Comparison of ENCODE assay signal across 16 cellular contexts in genomic region chr1:119797137-119797536, GRCh38. TPM values are rescaled to one million over a fixed set of nuclear protein-coding genes. Genes with fewer than 3 reads are reported as not detected.
DNase-seq lines count a peak whose midpoint lies in the region; ATAC-seq and TF ChIP-seq lines count a peak whose summit lies in the region.
"Had no signal": no experiment of that assay in that cellular context is flagged by ENCODE, and none has a peak within 500 bp of the region (broad histone marks: within the 10 kb centered on the region; RNA-seq: fewer than 3 reads in every experiment).

No MANE protein-coding gene starts in this region.

- H3K27me3 ChIP-seq in CD8-positive, alpha-beta T cell (ENCODE audit: insufficient read depth, low read length) = no peaks in the 10 kb centered on the region
- H3K27me3 ChIP-seq in esophagus muscularis mucosa (no peaks in the 10 kb centered on the region), neural progenitor cell (no peaks in the 10 kb centered on the region), thyroid gland (no peaks in the 10 kb centered on the region)
- H3K27me3 ChIP-seq: BLaER1 treated with 17β-estradiol and CSF1 and Interleukin-3, amounts not matched to agents 10 nM and 100 nM had no signal

- peak overlapping the region; percentile 40 for H2AFZ ChIP-seq in neural progenitor cell (replicated peaks)

- CTCF ChIA-PET in CD8-positive, alpha-beta T cell (lab: Charles Lee) = interaction anchor here (1.9 kb wide), 1 partner anchor 11 kb away, joined by 11 read pairs; no protein-coding TSS in a partner anchor

- H3K27ac Mint-ChIP-seq in CD8-positive, alpha-beta T cell = peak overlapping the region; percentile 56
- H3K27ac Mint-ChIP-seq in neural progenitor cell = no peak overlapping the region
- H3K27ac Mint-ChIP-seq: CD4-positive, CD25-positive, alpha-beta regulatory T cell had no signal

- no peaks in the 10 kb centered on the region for H3K9me3 ChIP-seq in CD8-positive, alpha-beta T cell (ENCODE audit: low read length)
- H3K9me3 ChIP-seq in SK-N-MC (ENCODE audit: low read depth, low read length) = no peaks in the 10 kb centered on the region
- no peaks in the 10 kb centered on the region for H3K9me3 ChIP-seq in esophagus muscularis mucosa
- H3K9me3 ChIP-seq in neural progenitor cell (ENCODE audit: low read depth) = no peaks in the 10 kb centered on the region
- no peaks in the 10 kb centered on the region for H3K9me3 ChIP-seq in thyroid gland
- H3K9me3 ChIP-seq: BLaER1 treated with 17β-estradiol and CSF1 and Interleukin-3, amounts not matched to agents 10 nM and 100 nM had no signal

- TF ChIP-seq POLR2A in esophagus muscularis mucosa (IDR thresholded peaks at IDR 0.05; ENCODE audit: low read depth) (no peak), thyroid gland (IDR thresholded peaks at IDR 0.05) (no peak)

- no peaks in the 10 kb centered on the region for H4K20me1 ChIP-seq in neural progenitor cell (ENCODE audit: low read depth)
- H4K20me1 ChIP-seq: BLaER1 treated with 17β-estradiol and CSF1 and Interleukin-3, amounts not matched to agents 10 nM and 100 nM had no signal

- no peak for TF ChIP-seq CTCF in CD8-positive, alpha-beta T cell (IDR thresholded peaks at IDR 0.05)
- no peak for TF ChIP-seq CTCF in esophagus muscularis mucosa (IDR thresholded peaks at IDR 0.05)
- TF ChIP-seq CTCF in neural progenitor cell (IDR thresholded peaks at IDR 0.05) = no peak
- TF ChIP-seq CTCF in thyroid gland (IDR thresholded peaks at IDR 0.05) = no peak

- POLR2A ChIA-PET in CD8-positive, alpha-beta T cell (lab: Charles Lee) = no interaction called here

- no peak overlapping the region for H3K27ac ChIP-seq in CD8-positive, alpha-beta T cell (ENCODE audit: low read depth, low read length)
- H3K27ac ChIP-seq in SK-N-MC (no peak overlapping the region), esophagus muscularis mucosa (replicated peaks in 1 of 4) (no peak overlapping the region), neural progenitor cell (no peak overlapping the region), thyroid gland (no peak overlapping the region)
- H3K27ac ChIP-seq: BLaER1 treated with 17β-estradiol and CSF1 and Interleukin-3, amounts not matched to agents 10 nM and 100 nM had no signal

- no peak overlapping the region for H3K4me3 ChIP-seq in CD8-positive, alpha-beta T cell (ENCODE audit: low read depth, low read length)
- no peak overlapping the region for H3K4me3 ChIP-seq in SK-N-MC
- no peak overlapping the region for H3K4me3 ChIP-seq in esophagus muscularis mucosa
- H3K4me3 ChIP-seq in neural progenitor cell = no peak overlapping the region
- H3K4me3 ChIP-seq in thyroid gland (replicated peaks in 1 of 3) = no peak overlapping the region
- H3K4me3 ChIP-seq: BLaER1 treated with 17β-estradiol and CSF1 and Interleukin-3, amounts not matched to agents 10 nM and 100 nM had no signal

- H3K4me2 ChIP-seq in neural progenitor cell = no peak overlapping the region
- H3K4me2 ChIP-seq: BLaER1 treated with 17β-estradiol and CSF1 and Interleukin-3, amounts not matched to agents 10 nM and 100 nM had no signal

- H3K4me1 ChIP-seq in CD8-positive, alpha-beta T cell (ENCODE audit: insufficient read depth, low read length) = peaks cover 20% of the 10 kb centered on the region
- H3K4me1 ChIP-seq in esophagus muscularis mucosa (peaks cover 0 to 26% (median 22%) of the 10 kb centered on the region in 4 donors), neural progenitor cell (no peaks in the 10 kb centered on the region), thyroid gland (peaks cover 0 to 6% of the 10 kb centered on the region in 2 donors)

- no peaks in the 10 kb centered on the region for H3K27me3 Mint-ChIP-seq in CD8-positive, alpha-beta T cell (ENCODE audit: low read depth)
- peaks cover 10% of the 10 kb centered on the region for H3K27me3 Mint-ChIP-seq in neural progenitor cell (ENCODE audit: insufficient read depth, low read depth)

- H3K36me3 ChIP-seq in CD8-positive, alpha-beta T cell (ENCODE audit: insufficient read depth, low read length) = no peaks in the 10 kb centered on the region
- H3K36me3 ChIP-seq in SK-N-MC (ENCODE audit: insufficient read depth, low read length) = no peaks in the 10 kb centered on the region
- no peaks in the 10 kb centered on the region for H3K36me3 ChIP-seq in esophagus muscularis mucosa
- no peaks in the 10 kb centered on the region for H3K36me3 ChIP-seq in neural progenitor cell
- H3K36me3 ChIP-seq in thyroid gland = no peaks in the 10 kb centered on the region
- H3K36me3 ChIP-seq: BLaER1 treated with 17β-estradiol and CSF1 and Interleukin-3, amounts not matched to agents 10 nM and 100 nM had no signal

- DNase-seq in CD8-positive, alpha-beta T cell = no peak
- no peak for DNase-seq in SK-N-MC (ENCODE audit: low read depth, low spot score)
- DNase-seq in esophagus muscularis mucosa (ENCODE audit: extremely low spot score) = peak; percentile 62
- no peak for DNase-seq in neural progenitor cell (ENCODE audit: low spot score)
- DNase-seq in hippocampal formation (lab: John Stamatoyannopoulos, UW) = no peak
- DNase-seq in NCI-H82 (lab: John Stamatoyannopoulos, UW) = no peak
- no peak for DNase-seq in thyroid gland
- DNase-seq: ACHN; CD4-positive, CD25-positive, alpha-beta regulatory T cell; DMS79; HCEC 1CT had no signal

- H3K9me3 Mint-ChIP-seq in CD8-positive, alpha-beta T cell = no peaks in the 10 kb centered on the region
- no peaks in the 10 kb centered on the region for H3K9me3 Mint-ChIP-seq in neural progenitor cell

- no peaks in the 10 kb centered on the region for H3F3A ChIP-seq in neural progenitor cell (ENCODE audit: low read depth)

- peaks cover 28% of the 10 kb centered on the region for H3K4me1 Mint-ChIP-seq in CD8-positive, alpha-beta T cell (ENCODE audit: low read depth)
- H3K4me1 Mint-ChIP-seq in neural progenitor cell = peaks cover 19% of the 10 kb centered on the region

- H3K4me3 Mint-ChIP-seq in CD8-positive, alpha-beta T cell = no peak overlapping the region
- no peak overlapping the region for H3K4me3 Mint-ChIP-seq in neural progenitor cell
- H3K4me3 Mint-ChIP-seq: CD4-positive, CD25-positive, alpha-beta regulatory T cell had no signal

- no peak for ATAC-seq in CD8-positive, alpha-beta T cell
- no peak for ATAC-seq in GM19455 (IDR thresholded peaks at IDR 0.05; ENCODE audit: unreplicated experiment)

- H3K36me3 Mint-ChIP-seq in CD8-positive, alpha-beta T cell = peaks cover 30% of the 10 kb centered on the region
- H3K36me3 Mint-ChIP-seq in neural progenitor cell = no peaks in the 10 kb centered on the region
- H3K36me3 Mint-ChIP-seq: CD4-positive, CD25-positive, alpha-beta regulatory T cell had no signal

- H3K9ac ChIP-seq in SK-N-MC (ENCODE audit: insufficient read length) (peak overlapping the region; percentile 29), neural progenitor cell (no peak overlapping the region)
- H3K9ac ChIP-seq: BLaER1 treated with 17β-estradiol and CSF1 and Interleukin-3, amounts not matched to agents 10 nM and 100 nM had no signal

- H3K79me2 ChIP-seq in neural progenitor cell (ENCODE audit: low read depth) = no peaks in the 10 kb centered on the region

- intact Hi-C loops in CD8-positive, alpha-beta T cell (cut with DNase I, micrococcal nuclease) = no loop called here
- intact Hi-C loops in esophagus muscularis mucosa (cut with DNase I) (no loop called here), thyroid gland (cut with DNase I) (no loop called here)

- TF ChIP-seq EP300 in esophagus muscularis mucosa (IDR thresholded peaks at IDR 0.05) = no peak

RNA-seq across cellular contexts. Expression of gene REG4, which starts 14.1 kb away (rescaled TPM):
- 1 to 10 TPM; 3.1 to 3.4 TPM for total RNA-seq in CD8-positive, alpha-beta T cell
- not detected for total RNA-seq in esophagus muscularis mucosa
- total RNA-seq in neural progenitor cell (ENCODE audit: low replicate concordance) = not detected in 2 replicates
- not detected for total RNA-seq in thyroid gland
- total RNA-seq: A172; CD4-positive, CD25-positive, alpha-beta regulatory T cell; G401; H4 had no signal

RNA-seq across cellular contexts. Expression of gene HMGCS2, which starts 28.4 kb away (rescaled TPM):
- not detected for total RNA-seq in CD8-positive, alpha-beta T cell
- 1 to 10 TPM in 1 of 4 donors, under 1 TPM in 1, not detected in 2; 0.83 to 1.1 TPM for total RNA-seq in esophagus muscularis mucosa
- not detected in 2 replicates for total RNA-seq in neural progenitor cell (ENCODE audit: low replicate concordance)
- 1 to 10 TPM in 2 of 4 donors, not detected in 2; 6.4 to 8.1 TPM for total RNA-seq in thyroid gland
- total RNA-seq: A172; CD4-positive, CD25-positive, alpha-beta regulatory T cell; G401 had no signal
